ENCODE assay signal across 8 cellular contexts in genomic region chr6:26054659-26054936, GRCh38. TPM values are rescaled to one million over a fixed set of nuclear protein-coding genes. Genes with fewer than 3 reads are reported as not detected.
DNase-seq lines count a peak whose midpoint lies in the region; ATAC-seq and TF ChIP-seq lines count a peak whose summit lies in the region.

No MANE protein-coding gene starts in this region.

- H3K9me3 ChIP-seq in heart left ventricle (no peaks in the 10 kb centered on the region), ascending aorta (no peaks in the 10 kb centered on the region), uterus (no peaks in the 10 kb centered on the region)

- ATAC-seq in heart left ventricle, result no peak
- ATAC-seq in Right ventricle myocardium inferior, result no peak

- H3K4me3 ChIP-seq in heart left ventricle, result peak overlapping the region; percentile 59 to 80 (median 74)
- peak overlapping the region; percentile 74 to 80 for H3K4me3 ChIP-seq in ascending aorta
- peak overlapping the region; percentile 60 for H3K4me3 ChIP-seq in lower leg skin (ENCODE audit: low read depth, poor library complexity, severe bottlenecking)
- H3K4me3 ChIP-seq in uterus, result peak overlapping the region; percentile 62 to 68

- H3K4me1 ChIP-seq in heart left ventricle (peaks cover 0 to 24% (median 10%) of the 10 kb centered on the region in 12 donors), ascending aorta (peaks cover 0 to 7% of the 10 kb centered on the region in 2 donors), uterus (no peaks in the 10 kb centered on the region)

- H3K27me3 ChIP-seq in heart left ventricle, result no peaks in the 10 kb centered on the region
- no peaks in the 10 kb centered on the region for H3K27me3 ChIP-seq in ascending aorta
- no peaks in the 10 kb centered on the region for H3K27me3 ChIP-seq in uterus

- TF ChIP-seq POLR2A in heart left ventricle (IDR thresholded peaks at IDR 0.05) (no peak), lower leg skin (IDR thresholded peaks at IDR 0.05) (no peak), uterus (IDR thresholded peaks at IDR 0.05) (no peak)

- intact Hi-C loops in heart left ventricle (cut with DNase I), result loop anchor here in 3 of 10 donors (2.0 to 10.0 kb wide), 5 partner anchors 28 to 230 kb away; a partner anchor contains a TSS
- intact Hi-C loops in Right ventricle myocardium inferior (cut with DNase I), result loop anchor here (2.0 kb wide), 2 partner anchors 28 to 68 kb away; a partner anchor contains a TSS
- intact Hi-C loops in ascending aorta (cut with DNase I), result no loop called here
- intact Hi-C loops in lower leg skin (cut with DNase I; ENCODE audit: low total_unique reads), result no loop called here
- intact Hi-C loops in uterus (cut with DNase I; ENCODE audit: low total_unique reads), result no loop called here

- no peaks in the 10 kb centered on the region for H3K36me3 ChIP-seq in heart left ventricle
- no peaks in the 10 kb centered on the region for H3K36me3 ChIP-seq in ascending aorta
- H3K36me3 ChIP-seq in uterus, result no peaks in the 10 kb centered on the region

- DNase-seq in heart left ventricle (no peak), Right ventricle myocardium inferior (ENCODE audit: missing footprints) (no peak), ascending aorta (ENCODE audit: low spot score in 2 of 2) (no peak), lower leg skin (ENCODE audit: low spot score in 2 of 2) (no peak), uterus (no peak), NCI-H2196 treated with DMSO at 0.1 percent for 48 hours (lab: John Stamatoyannopoulos, UW; ENCODE audit: unreplicated experiment) (no peak), NCI-H2029 treated with DMSO at 0.1 percent for 48 hours (lab: John Stamatoyannopoulos, UW) (no peak)
- no peak for DNase-seq in activated CD4-positive, CD25-positive, alpha-beta regulatory T cell treated with anti-CD3 and anti-CD28 coated beads, Interleukin-2, amount 50 U/mL, for 72 hours

- H3K27ac ChIP-seq in heart left ventricle (peak overlapping the region; percentile 42 to 98 (median 95)), ascending aorta (peak overlapping the region; percentile 92 to 94), uterus (peak overlapping the region; percentile 94 to 96)

- TF ChIP-seq CTCF in heart left ventricle (IDR thresholded peaks at IDR 0.05) (no peak), ascending aorta (IDR thresholded peaks at IDR 0.05) (no peak), lower leg skin (IDR thresholded peaks at IDR 0.05) (no peak), uterus (IDR thresholded peaks at IDR 0.05) (no peak)

- WGBS in heart left ventricle, 4 donors, result 2 to 9% (median 3%) methylated on average over 6 of the region's 6 CpGs
- WGBS in lower leg skin, 2 donors, result 0 to 2% methylated on average over 6 of the region's 6 CpGs

RNA-seq across cellular contexts. Expression of gene HFE, which starts 32.6 kb away (rescaled TPM):
- total RNA-seq in heart left ventricle, result 10 to 100 TPM in 1 of 9 donors, 1 to 10 TPM in 8; 1.9 to 13.9 (median 3.0) TPM
- polyA plus RNA-seq in heart left ventricle, result 1 to 10 TPM; 1.6 to 1.7 TPM
- total RNA-seq in Right ventricle myocardium inferior, result 5.3 TPM
- 2.6 TPM for total RNA-seq in ascending aorta
- total RNA-seq in lower leg skin, result 1 to 10 TPM; 4.2 to 6.8 (median 5.5) TPM
- total RNA-seq in uterus, result 1 to 10 TPM; 1.2 to 8.4 (median 6.2) TPM
